ENCODE assay signal across 1 cellular context in genomic region chr5:180116441-180117377, GRCh38.
TF ChIP-seq lines count a peak whose summit lies in the region.

No MANE protein-coding gene starts in this region.

TF ChIP-seq in H1, 55 proteins besides CTCF, POLR2A, EP300 and RAD21:
- TF ChIP-seq TCF12 (IDR thresholded peaks at IDR 0.05; ENCODE audit: low read depth, low read length) (no peak), SAP30 (IDR thresholded peaks at IDR 0.05; ENCODE audit: insufficient read depth, insufficient replicate concordance, low read length) (no peak), GTF2F1 (IDR thresholded peaks at IDR 0.05; ENCODE audit: borderline replicate concordance, low read depth, low read length) (no peak), KDM5A (IDR thresholded peaks at IDR 0.05; ENCODE audit: low read length) (no peak), CEBPB (IDR thresholded peaks at IDR 0.05; ENCODE audit: low read depth, low read length) (no peak), MAX (IDR thresholded peaks at IDR 0.05) (no peak), RFX5 (IDR thresholded peaks at IDR 0.05; ENCODE audit: borderline replicate concordance, low read depth, low read length) (no peak), HDAC2 (IDR thresholded peaks at IDR 0.05; ENCODE audit: borderline replicate concordance in 1 of 2, low read depth in 2 of 2, low read length in 2 of 2) (no peak), NRF1 (IDR thresholded peaks at IDR 0.05; ENCODE audit: low read depth, low read length) (no peak), CTBP2 (IDR thresholded peaks at IDR 0.05; ENCODE audit: borderline replicate concordance, insufficient read depth, insufficient read length, low read length) (no peak), JUND (IDR thresholded peaks at IDR 0.05; ENCODE audit: low read length) (no peak), RBBP5 (IDR thresholded peaks at IDR 0.05; ENCODE audit: borderline replicate concordance, low read depth, low read length) (no peak), TAF1 (IDR thresholded peaks at IDR 0.05; ENCODE audit: low read depth, low read length) (no peak)
